24 cellular contexts compared by ENCODE assay signal in genomic region chr22:42228480-42228879, GRCh38. TPM values are rescaled to one million over a fixed set of nuclear protein-coding genes. Genes with fewer than 3 reads are reported as not detected.
DNase-seq lines count a peak whose midpoint lies in the region; ATAC-seq, FAIRE-seq and TF ChIP-seq lines count a peak whose summit lies in the region.
"Had no signal": no experiment of that assay in that cellular context is flagged by ENCODE, and none has a peak within 500 bp of the region (broad histone marks: within the 10 kb centered on the region; RNA-seq: fewer than 3 reads in every experiment).

No MANE protein-coding gene starts in this region.

- in situ Hi-C loops in transverse colon (cut with MboI; ENCODE audit: low pct_ligation_motif_present in 1 of 4, low pct_unique_long_range_greater_than_20kb in 1 of 4, low sequenced_read_pairs in 3 of 4): no loop called here

- H4K91ac ChIP-seq in H1 (replicated peaks; ENCODE audit: insufficient read length, low read length): no peak overlapping the region

- CTCF ChIA-PET in H1 (lab: Charles Lee; ENCODE audit: partially characterized antibody): interaction anchor here (1.5 kb wide), 1 partner anchor 84 kb away, joined by 3 read pairs; no protein-coding TSS in a partner anchor

- POLR2A ChIA-PET in H1 (lab: Charles Lee; ENCODE audit: partially characterized antibody): no interaction called here

- no peak for FAIRE-seq in H1 (lab: Jason Lieb, UNC)

- no peak overlapping the region for H4K5ac ChIP-seq in H1 (ENCODE audit: insufficient read length, low read depth, low read length)

- intact Hi-C loops in Right ventricle myocardium superior (cut with DNase I): no loop called here
- intact Hi-C loops in right cardiac atrium (cut with DNase I): no loop called here
- intact Hi-C loops in transverse colon (cut with DNase I; ENCODE audit: low total_unique reads): no loop called here

- H3K79me1 ChIP-seq in H1 (ENCODE audit: low read depth, low read length): peaks cover 14% of the 10 kb centered on the region

- H3K4me3 ChIP-seq in right cardiac atrium (ENCODE audit: low read length): no peak overlapping the region
- H3K4me3 ChIP-seq in H1 (ENCODE audit: extremely low read depth in 1 of 4, insufficient read depth in 2 of 4, low read depth in 3 of 4, low read length in 4 of 4): no peak overlapping the region
- no peak overlapping the region for H3K4me3 ChIP-seq in transverse colon
- H3K4me3 ChIP-seq: ascending aorta, GM23248, Peyer's patch, vagina had no signal

- no peak overlapping the region for H4K8ac ChIP-seq in H1 (ENCODE audit: extremely low read depth, insufficient read depth, low read length)

- peak overlapping the region; percentile 32; the same call in 1 of the 2 replicates for H2AK5ac ChIP-seq in H1 (ENCODE audit: low read depth, low read length)

- 73% methylated on average over 4 of the region's 4 CpGs for WGBS in right cardiac atrium
- 78% methylated on average over 4 of the region's 4 CpGs; no CpG with 5 or more reads in 1 of the 2 experiments for WGBS in H1 (ENCODE audit: extremely low coverage in 1 of 2, insufficient coverage in 1 of 2, insufficient read length in 1 of 2, insufficient replicate concordance in 2 of 2, low coverage in 1 of 2, low lambda C conversion rate in 2 of 2, missing lambda C conversion rate in 1 of 2), 2 experiments
- WGBS in transverse colon (ENCODE audit: low coverage in 1 of 2), 2 donors: 81 to 100% methylated on average over 1 to 4 of the region's 4 CpGs

- TF ChIP-seq POLR2A in H1 (IDR thresholded peaks at IDR 0.05; ENCODE audit: control extremely low read depth in 1 of 2, low read depth in 2 of 2, low read length in 2 of 2) (no peak), transverse colon (IDR thresholded peaks at IDR 0.05) (no peak)

- H3K79me2 ChIP-seq in H1 (ENCODE audit: control insufficient read depth in 1 of 2, insufficient read depth in 2 of 2, low read length in 2 of 2): peaks cover 13 to 81% of the 10 kb centered on the region in 2 experiments

- no peaks in the 10 kb centered on the region for H3K23me2 ChIP-seq in H1 (ENCODE audit: low read depth, low read length)

- H3K27me3 ChIP-seq in right cardiac atrium (ENCODE audit: control insufficient read depth, insufficient read depth) (no peaks in the 10 kb centered on the region), H1 (replicated peaks in 1 of 4; ENCODE audit: control insufficient read depth in 3 of 4, extremely low read depth in 1 of 4, insufficient read depth in 3 of 4, low read length in 3 of 4) (no peaks in the 10 kb centered on the region), transverse colon (no peaks in the 10 kb centered on the region)
- H3K27me3 ChIP-seq: ascending aorta, Peyer's patch, vagina had no signal

- TF ChIP-seq RAD21 in H1 (IDR thresholded peaks at IDR 0.05 in 1 of 2, conservative IDR thresholded peaks at IDR 0.05 in 1 of 2; ENCODE audit: low read depth in 2 of 2, low read length in 2 of 2): no peak

- no peak overlapping the region for H2BK120ac ChIP-seq in H1 (replicated peaks; ENCODE audit: low read depth, low read length)

- H2BK20ac ChIP-seq in H1 (ENCODE audit: low read length): no peak overlapping the region

- TF ChIP-seq CTCF in H1 (IDR thresholded peaks at IDR 0.05; ENCODE audit: control extremely low read depth in 1 of 3, insufficient read depth in 1 of 3, low read depth in 1 of 3, low read length in 3 of 3) (no peak), transverse colon (IDR thresholded peaks at IDR 0.05) (no peak)

- no peak overlapping the region for H2BK15ac ChIP-seq in H1 (ENCODE audit: low read length)

- H3K4me2 ChIP-seq in H1 (ENCODE audit: insufficient read depth in 1 of 2, low read depth in 2 of 2, low read length in 2 of 2): no peak overlapping the region

- no peak overlapping the region for H3K9ac ChIP-seq in H1 (replicated peaks in 1 of 4; ENCODE audit: extremely low read depth in 1 of 4, low read depth in 3 of 4, low read length in 3 of 4)
- H3K9ac ChIP-seq: GM23248 had no signal

- TF ChIP-seq EP300 in H1 (IDR thresholded peaks at IDR 0.05; ENCODE audit: borderline replicate concordance in 1 of 2, low read depth in 2 of 2, low read length in 2 of 2): no peak
- TF ChIP-seq EP300 in transverse colon (IDR thresholded peaks at IDR 0.05; ENCODE audit: low read depth): no peak

- H3K56ac ChIP-seq in H1 (replicated peaks; ENCODE audit: insufficient read length, low read depth, low read length): no peak overlapping the region

- H3K36me3 ChIP-seq in H1 (ENCODE audit: control insufficient read depth in 2 of 4, insufficient read depth in 4 of 4, low read length in 3 of 4) (no peaks in the 10 kb centered on the region), transverse colon (no peaks in the 10 kb centered on the region)
- H3K36me3 ChIP-seq: ascending aorta, Peyer's patch, vagina had no signal

- no peak overlapping the region for H3K23ac ChIP-seq in H1 (ENCODE audit: insufficient read length)

- H3K4ac ChIP-seq in H1 (replicated peaks; ENCODE audit: insufficient read length, low read depth, low read length): no peak overlapping the region

- peaks cover 16 to 34% of the 10 kb centered on the region in 2 experiments for H4K20me1 ChIP-seq in H1 (replicated peaks in 1 of 2; ENCODE audit: control insufficient read depth in 1 of 2, insufficient read depth in 2 of 2, low read length in 2 of 2)

- H2BK5ac ChIP-seq in H1 (ENCODE audit: low read depth, low read length): no peak overlapping the region

- no peaks in the 10 kb centered on the region for H3K9me3 ChIP-seq in right cardiac atrium (ENCODE audit: control insufficient read depth, low read length)
- H3K9me3 ChIP-seq in H1 (ENCODE audit: insufficient read depth in 2 of 2, low read depth in 1 of 2, low read length in 1 of 2): 0 out of 4 replicates have a peak, but pooled peaks cover 0 to 2% of the 10 kb centered on the region in 2 experiments
- no peaks in the 10 kb centered on the region for H3K9me3 ChIP-seq in transverse colon
- H3K9me3 ChIP-seq: ascending aorta, Peyer's patch, vagina had no signal

- H3K27ac ChIP-seq in right cardiac atrium (ENCODE audit: low read length): no peak overlapping the region
- H3K27ac ChIP-seq in H1 (ENCODE audit: low read depth, low read length): no peak overlapping the region
- no peak overlapping the region for H3K27ac ChIP-seq in transverse colon
- H3K27ac ChIP-seq: ascending aorta, GM23248, Peyer's patch, vagina had no signal

- H3K14ac ChIP-seq in H1 (ENCODE audit: insufficient read length): no peak overlapping the region

- H2BK12ac ChIP-seq in H1 (ENCODE audit: low read depth, low read length): no peak overlapping the region

- ATAC-seq in Right ventricle myocardium superior (ENCODE audit: poor library complexity) (peak; percentile 13), right cardiac atrium (no peak)
- ATAC-seq: activated CD8-positive, alpha-beta T cell treated with anti-CD3 and anti-CD28 coated beads, Interleukin-2, amount 10 ng/mL, durations not matched to agents 7 days and 5 days; left cardiac atrium had no signal

- H2AFZ ChIP-seq in H1 (ENCODE audit: low read length): no peak overlapping the region
- H2AFZ ChIP-seq: GM23248 had no signal

- H3K4me1 ChIP-seq in right cardiac atrium (ENCODE audit: control insufficient read depth, insufficient read depth, low read length): peaks cover 23% of the 10 kb centered on the region
- peaks cover 0 to 3% (median 0%) of the 10 kb centered on the region in 4 experiments; a peak in 1 of 7 replicates for H3K4me1 ChIP-seq in H1 (replicated peaks in 1 of 4; ENCODE audit: control insufficient read depth in 3 of 4, insufficient read depth in 4 of 4, low read length in 3 of 4)
- H3K4me1 ChIP-seq in transverse colon: peaks cover 0 to 11% (median 7%) of the 10 kb centered on the region in 4 donors

- DNase-seq in Right ventricle myocardium superior (no peak), right cardiac atrium (no peak), NCI-H1092 treated with DMSO at 0.1 percent for 48 hours (lab: John Stamatoyannopoulos, UW) (peak; percentile 54), H1 (ENCODE audit: low read depth in 1 of 2, low spot score in 2 of 2) (no peak), superior temporal gyrus (ENCODE audit: extremely low spot score) (peak; percentile 35), D341Med (ENCODE audit: low spot score) (no peak), COR-L47 (lab: John Stamatoyannopoulos, UW) (no peak), transverse colon (no peak)
- DNase-seq: activated B cell treated with CpG ODN at 0.5 μM for 24 hours; activated CD8-positive, alpha-beta T cell treated with anti-CD3 and anti-CD28 coated beads, Interleukin-2, amount 10 ng/mL, durations not matched to agents 7 days and 5 days; activated naive CD4-positive, alpha-beta T cell treated with anti-CD3 and anti-CD28 coated beads for 36 hours; activated T-cell treated with anti-CD3 and anti-CD28 coated beads, Interleukin-2, amount 50 U/mL, for 1 hour; CD8-positive, alpha-beta memory T cell; DMS79 treated with DMSO at 0.1 percent for 48 hours; endodermal cell; glutamatergic neuron; GM23248; left cardiac atrium; MM.1S; NCI-H146; Peyer's patch; stimulated activated CD4-positive, alpha-beta T cell treated with anti-CD3 and anti-CD28 coated beads, Interleukin-4, amount 100 ng/mL, for 1 hour had no signal

- H3K18ac ChIP-seq in H1 (ENCODE audit: extremely low read depth, low read length): no peak overlapping the region; the same call in 1 of the 2 replicates

TF ChIP-seq in H1, 55 proteins besides CTCF, POLR2A, EP300 and RAD21 (continues in another document):
- no peak for TF ChIP-seq EZH2 (IDR thresholded peaks at IDR 0.05; ENCODE audit: low read depth, low read length, severe bottlenecking)
- no peak for TF ChIP-seq GTF2F1 (IDR thresholded peaks at IDR 0.05; ENCODE audit: borderline replicate concordance, low read depth, low read length)
- TF ChIP-seq PHF8 (conservative IDR thresholded peaks at IDR 0.05; ENCODE audit: low read depth, low read length): no peak
- no peak for TF ChIP-seq SIRT6 (IDR thresholded peaks at IDR 0.05; ENCODE audit: low read length)
- no peak for TF ChIP-seq RFX5 (IDR thresholded peaks at IDR 0.05; ENCODE audit: borderline replicate concordance, low read depth, low read length)
- TF ChIP-seq SAP30 (IDR thresholded peaks at IDR 0.05; ENCODE audit: insufficient read depth, insufficient replicate concordance, low read length): no peak

RNA-seq across cellular contexts. Expression of gene TCF20, which starts 42.0 kb away (rescaled TPM):
- 16.3 TPM for total RNA-seq in Right ventricle myocardium superior
- 10 to 100 TPM; 16.3 to 19.6 (median 17.9) TPM for total RNA-seq in right cardiac atrium
- polyA plus RNA-seq in right cardiac atrium: 6.5 TPM
- 79.8 and 80.4 TPM in 2 replicates for total RNA-seq in H1 (2021; fragmentation: NEBNext Ultra II Directional; extraction: Animal tissue kit (Norgen Biotek cat#: 25700))
- 22.0 and 23.3 TPM in 2 replicates for polyA plus RNA-seq in H1 (2011; rRNA removed)
- polyA plus RNA-seq in H1 (2011; cell fraction: cytosol; rRNA removed): 30.3 TPM
- 38.0 TPM for polyA plus RNA-seq in H1 (2011; cell fraction: nucleus; rRNA removed)
- 32.2 to 35.2 TPM (median 33.5 TPM) in 4 replicates for polyA plus RNA-seq in H1 (2012, experiment 1 of 2)
- 6.0 TPM for polyA plus RNA-seq in H1 (2012, experiment 2 of 2)
- 23.5 TPM for polyA plus RNA-seq in H1 (2013, experiment 1 of 2)
- polyA plus RNA-seq in H1 (2013, experiment 2 of 2): 22.7 TPM
- 101 TPM in 2 replicates for polyA minus RNA-seq in H1 (2011; rRNA and poly(A)+ RNA removed)
- polyA minus RNA-seq in H1 (2011; cell fraction: cytosol; rRNA and poly(A)+ RNA removed): 35.6 TPM
- polyA minus RNA-seq in H1 (2011; cell fraction: nucleus; rRNA and poly(A)+ RNA removed): 74.0 TPM
- total RNA-seq in transverse colon: 10 to 100 TPM; 30.3 to 43.7 (median 42.3) TPM

Comparison
In these comparisons a context has a peak if more than half of its experiments do, and no peak if none do; other contexts are left out.
1. DNase-seq: peak in NCI-H1092 treated with DMSO at 0.1 percent for 48 hours (single experiment) and superior temporal gyrus (single experiment); none in Right ventricle myocardium superior (single experiment), right cardiac atrium (0 of 3), H1 (0 of 2), D341Med (single experiment), COR-L47 (single experiment) and transverse colon (single experiment).